In the genomic region with DNA sequence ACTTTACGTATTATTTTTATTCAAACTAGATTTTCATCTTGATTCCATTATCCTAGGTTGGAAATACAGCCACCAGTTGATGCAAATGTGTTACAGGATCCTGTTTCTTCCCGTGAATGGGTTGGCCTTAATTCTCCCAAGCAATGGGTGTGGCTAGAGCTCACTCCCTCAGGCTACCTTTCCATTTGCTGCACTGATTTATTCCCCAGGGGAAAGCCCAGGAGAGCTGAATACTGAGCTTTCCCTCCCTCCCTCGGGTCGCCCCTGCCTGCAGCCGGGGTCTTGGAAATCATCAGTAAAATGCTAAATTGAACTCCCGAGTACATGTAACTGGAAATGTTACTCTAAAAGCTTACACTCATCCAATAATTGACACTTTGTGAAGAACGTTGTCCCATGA, we compare ENCODE assay signal across 21 cellular contexts. TPM values are rescaled to one million over a fixed set of nuclear protein-coding genes. Genes with fewer than 3 reads are reported as not detected.
A peak's percentile ranks its signal among the peaks of the same experiment; 100 is the strongest.
DNase-seq lines count a peak whose midpoint lies in the region; ATAC-seq and TF ChIP-seq lines count a peak whose summit lies in the region.
"Had no signal": no experiment of that assay in that cellular context is flagged by ENCODE, and none has a peak within 500 bp of the region (broad histone marks: within the 10 kb centered on the region; RNA-seq: fewer than 3 reads in every experiment).

No MANE protein-coding gene starts in this region.

- H3K4me3 ChIP-seq in SK-N-MC: peak overlapping the region; percentile 38; the same call in 1 of the 2 replicates
- no peak overlapping the region for H3K4me3 ChIP-seq in mucosa of descending colon
- H3K4me3 ChIP-seq: breast epithelium, K562, ovary had no signal

- intact Hi-C loops in mucosa of descending colon (cut with DNase I, micrococcal nuclease): no loop called here

- H3K36me3 ChIP-seq in SK-N-MC (ENCODE audit: insufficient read depth, low read length) (no peaks in the 10 kb centered on the region), mucosa of descending colon (ENCODE audit: low read depth) (no peaks in the 10 kb centered on the region)
- H3K36me3 ChIP-seq: breast epithelium, ovary had no signal

- no peak overlapping the region for H3K27ac ChIP-seq in SK-N-MC
- H3K27ac ChIP-seq: ovary had no signal

- no peak for TF ChIP-seq CTCF in mucosa of descending colon (IDR thresholded peaks at IDR 0.05)

- ATAC-seq in mucosa of descending colon: peak; percentile 48
- ATAC-seq in GM18519 (IDR thresholded peaks at IDR 0.05; ENCODE audit: low FRiP score, unreplicated experiment): no peak
- ATAC-seq: activated CD4-positive, CD25-positive, alpha-beta regulatory T cell treated with anti-CD3 and anti-CD28 coated beads, Interleukin-2, amount 50 U/mL, for 24 hours; activated CD8-positive, alpha-beta T cell treated with anti-CD3 and anti-CD28 coated beads, Interleukin-2, amount 10 ng/mL, durations not matched to agents 7 days and 5 days; K562; left cardiac atrium; naive thymus-derived CD4-positive, alpha-beta T cell; right cardiac atrium had no signal

- H3K9ac ChIP-seq in SK-N-MC (ENCODE audit: insufficient read length): no peak overlapping the region

- H3K4me1 ChIP-seq in mucosa of descending colon (ENCODE audit: low read depth): no peaks in the 10 kb centered on the region
- H3K4me1 ChIP-seq: breast epithelium had no signal

- H3K9me3 ChIP-seq in SK-N-MC (ENCODE audit: low read depth, low read length) (no peaks in the 10 kb centered on the region), mucosa of descending colon (no peaks in the 10 kb centered on the region)
- H3K9me3 ChIP-seq: breast epithelium, ovary had no signal

- peak; percentile 54 for DNase-seq in DMS153 (lab: John Stamatoyannopoulos, UW)
- DNase-seq in NCI-H1092 (lab: John Stamatoyannopoulos, UW): peak; percentile 58
- DNase-seq in SK-N-MC (ENCODE audit: low read depth, low spot score): peak; percentile 2
- no peak for DNase-seq in mucosa of descending colon
- DNase-seq in D341Med (ENCODE audit: low spot score): no peak
- no peak for DNase-seq in activated CD4-positive, alpha-beta T cell treated with anti-CD3 and anti-CD28 coated beads, Interleukin-2, amount 50 U/mL, for 48 hours
- DNase-seq in C1 segment of cervical spinal cord (lab: John Stamatoyannopoulos, UW): no peak
- DNase-seq: activated CD8-positive, alpha-beta T cell treated with anti-CD3 and anti-CD28 coated beads, Interleukin-2, amount 10 ng/mL, durations not matched to agents 7 days and 5 days; CD4-positive, CD25-positive, alpha-beta regulatory T cell; left cardiac atrium; MM.1S; naive thymus-derived CD4-positive, alpha-beta T cell; NCI-H774; ovary; right cardiac atrium; SHP77 treated with DMSO at 0.1 percent for 48 hours; stimulated activated CD4-positive, alpha-beta T cell treated with anti-CD3 and anti-CD28 coated beads, Interleukin-12 subunit alpha, Interleukin-12 subunit beta, amount 100 ng/mL, for 4 hours had no signal

RNA-seq across cellular contexts. Expression of gene SMOC2, which starts 9.9 kb away (rescaled TPM):
- 10 to 100 TPM; 11.4 to 40.4 (median 18.8) TPM for total RNA-seq in mucosa of descending colon
- total RNA-seq: activated CD8-positive, alpha-beta T cell treated with anti-CD3 and anti-CD28 coated beads, Interleukin-2, amount 10 ng/mL, durations not matched to agents 7 days and 5 days; CD4-positive, CD25-positive, alpha-beta regulatory T cell; naive thymus-derived CD4-positive, alpha-beta T cell had no signal

Comparison
In these comparisons a context has a peak if more than half of its experiments do, and no peak if none do; other contexts are left out.
1. DNase-seq: peak in DMS153 (single experiment), NCI-H1092 (single experiment) and SK-N-MC (single experiment); none in mucosa of descending colon (0 of 3), D341Med (single experiment), activated CD4-positive, alpha-beta T cell treated with anti-CD3 and anti-CD28 coated beads, Interleukin-2, amount 50 U/mL, for 48 hours (0 of 2) and C1 segment of cervical spinal cord (0 of 14).